In genomic region chr5:2205596-2205995, GRCh38 we compare ENCODE assay signal across 24 cellular contexts.
DNase-seq lines count a peak whose midpoint lies in the region; ATAC-seq and TF ChIP-seq lines count a peak whose summit lies in the region.
"Had no signal": no experiment of that assay in that cellular context is flagged by ENCODE, and none has a peak within 500 bp of the region (broad histone marks: within the 10 kb centered on the region; RNA-seq: fewer than 3 reads in every experiment).

No MANE protein-coding gene starts in this region.

- POLR2A ChIA-PET in WTC11 (lab: Charles Lee) = no interaction called here

- no peak for TF ChIP-seq CTCF in WTC11 (IDR thresholded peaks at IDR 0.05)
- no peak for TF ChIP-seq CTCF in osteocyte (IDR thresholded peaks at IDR 0.05)

- H3K4me3 Mint-ChIP-seq in WTC11 = no peak overlapping the region
- no peak overlapping the region for H3K4me3 Mint-ChIP-seq in osteocyte (ENCODE audit: unreplicated experiment)
- H3K4me3 Mint-ChIP-seq in stimulated activated naive B cell treated with anti-CD40 and anti-IgM and Interleukin-4, amounts not matched to agents 10 μg/mL and 1 μg/mL and 100 μg/mL, for 72 hours = no peak overlapping the region
- H3K4me3 Mint-ChIP-seq: IgD-negative memory B cell had no signal

- H3K4me1 Mint-ChIP-seq in WTC11 = peaks cover 23% of the 10 kb centered on the region
- no peaks in the 10 kb centered on the region for H3K4me1 Mint-ChIP-seq in osteocyte (ENCODE audit: unreplicated experiment)
- H3K4me1 Mint-ChIP-seq in stimulated activated naive B cell treated with anti-CD40 and anti-IgM and Interleukin-4, amounts not matched to agents 10 μg/mL and 1 μg/mL and 100 μg/mL, for 72 hours = no peaks in the 10 kb centered on the region
- H3K4me1 Mint-ChIP-seq: IgD-negative memory B cell had no signal

- no peaks in the 10 kb centered on the region for H3K9me3 Mint-ChIP-seq in WTC11
- H3K9me3 Mint-ChIP-seq in osteocyte (ENCODE audit: unreplicated experiment) = peaks cover 4% of the 10 kb centered on the region
- peaks cover 4 to 5% of the 10 kb centered on the region in 2 donors for H3K9me3 Mint-ChIP-seq in stimulated activated naive B cell treated with anti-CD40 and anti-IgM and Interleukin-4, amounts not matched to agents 10 μg/mL and 1 μg/mL and 100 μg/mL, for 72 hours

- H3K27me3 Mint-ChIP-seq in WTC11 (ENCODE audit: low read depth) (no peaks in the 10 kb centered on the region), osteocyte (ENCODE audit: unreplicated experiment) (no peaks in the 10 kb centered on the region)
- peaks cover 8 to 14% of the 10 kb centered on the region in 2 donors for H3K27me3 Mint-ChIP-seq in stimulated activated naive B cell treated with anti-CD40 and anti-IgM and Interleukin-4, amounts not matched to agents 10 μg/mL and 1 μg/mL and 100 μg/mL, for 72 hours
- H3K27me3 Mint-ChIP-seq: IgD-negative memory B cell had no signal

- DNase-seq in D341Med (ENCODE audit: low spot score) (peak; percentile 2), WTC11 (ENCODE audit: low spot score) (no peak), left lobe of liver (ENCODE audit: low spot score) (peak; percentile 28), osteocyte (ENCODE audit: extremely low spot score, unreplicated experiment) (peak; percentile 63), NCI-H510A treated with DMSO at 0.1 percent for 48 hours (lab: John Stamatoyannopoulos, UW) (no peak)
- DNase-seq in stimulated activated naive B cell treated with anti-CD40 and anti-IgM and Interleukin-4, amounts not matched to agents 10 μg/mL and 1 μg/mL and 100 μg/mL, for 72 hours = no peak
- DNase-seq: BE2C, EL, GF-D8, GOT3, Kasumi-1, MM.1S, NCI-H1092, NCI-H1436, NCI-H1930, NCI-H510A, NCI-H748 treated with DMSO at 0.1 percent for 48 hours, PC-9, RPMI8226, SHP77 had no signal

- H3K27ac Mint-ChIP-seq in WTC11 = no peak overlapping the region
- H3K27ac Mint-ChIP-seq in osteocyte (ENCODE audit: unreplicated experiment) = no peak overlapping the region
- no peak overlapping the region for H3K27ac Mint-ChIP-seq in stimulated activated naive B cell treated with anti-CD40 and anti-IgM and Interleukin-4, amounts not matched to agents 10 μg/mL and 1 μg/mL and 100 μg/mL, for 72 hours

- CTCF ChIA-PET in WTC11 (lab: Charles Lee) = no interaction called here

- H3K36me3 Mint-ChIP-seq in WTC11 = no peaks in the 10 kb centered on the region
- H3K36me3 Mint-ChIP-seq in osteocyte (ENCODE audit: unreplicated experiment) = no peaks in the 10 kb centered on the region
- no peaks in the 10 kb centered on the region for H3K36me3 Mint-ChIP-seq in stimulated activated naive B cell treated with anti-CD40 and anti-IgM and Interleukin-4, amounts not matched to agents 10 μg/mL and 1 μg/mL and 100 μg/mL, for 72 hours
- H3K36me3 Mint-ChIP-seq: IgD-negative memory B cell had no signal

- no peak for ATAC-seq in WTC11
- ATAC-seq in left lobe of liver = no peak
- no peak for ATAC-seq in HG03135 (IDR thresholded peaks at IDR 0.05; ENCODE audit: unreplicated experiment)
- no peak for ATAC-seq in stimulated activated naive B cell treated with anti-CD40 and anti-IgM and Interleukin-4, amounts not matched to agents 10 μg/mL and 1 μg/mL and 100 μg/mL, for 72 hours (replicated peaks)
- ATAC-seq: A549, HCT116 had no signal

TF ChIP-seq in WTC11, 78 proteins besides CTCF, POLR2A, EP300 and RAD21:
- TF ChIP-seq USF2 (CRISPR knock-in tag; IDR thresholded peaks at IDR 0.05) (peak; percentile 17; the same call in 1 of the 2 replicates), JUN (CRISPR knock-in tag; IDR thresholded peaks at IDR 0.05) (no peak)
TF ChIP-seq in WTC11: peak in this region for 1.

Comparison
In these comparisons a context has a peak if more than half of its experiments do, and no peak if none do; other contexts are left out.
1. DNase-seq: peak in D341Med (single experiment), left lobe of liver (single experiment) and osteocyte (single experiment); none in WTC11 (single experiment), stimulated activated naive B cell treated with anti-CD40 and anti-IgM and Interleukin-4, amounts not matched to agents 10 μg/mL and 1 μg/mL and 100 μg/mL, for 72 hours (single experiment) and NCI-H510A treated with DMSO at 0.1 percent for 48 hours (single experiment).